In the genomic region with DNA sequence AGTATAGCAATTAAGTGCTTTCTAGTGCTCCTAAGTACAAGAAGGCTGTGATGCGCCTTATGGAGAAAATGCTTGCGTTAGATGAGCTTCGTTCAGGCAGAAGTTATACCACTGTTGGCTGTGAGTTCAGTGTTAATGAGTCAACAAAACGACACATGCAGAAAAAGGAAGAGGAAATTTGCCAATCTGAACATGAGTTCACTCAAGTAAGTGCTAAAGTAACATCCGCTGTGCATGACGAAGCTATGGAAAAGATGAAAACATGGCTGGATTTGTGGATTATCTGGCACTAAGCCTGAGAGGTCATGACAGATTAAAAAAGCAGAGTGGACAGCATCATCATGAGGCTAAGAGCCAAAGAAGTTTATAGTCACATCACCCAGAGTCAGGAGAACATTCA, we compare ENCODE assay signal across 9 cellular contexts. TPM values are rescaled to one million over a fixed set of nuclear protein-coding genes. Genes with fewer than 3 reads are reported as not detected.
A peak's percentile ranks its signal among the peaks of the same experiment; 100 is the strongest.
DNase-seq lines count a peak whose midpoint lies in the region; ATAC-seq and TF ChIP-seq lines count a peak whose summit lies in the region.
"Had no signal": no experiment of that assay in that cellular context is flagged by ENCODE, and none has a peak within 500 bp of the region (broad histone marks: within the 10 kb centered on the region; RNA-seq: fewer than 3 reads in every experiment).

No MANE protein-coding gene starts in this region.

- POLR2A ChIA-PET in activated CD4-positive, alpha-beta T cell treated with anti-CD3 and anti-CD28 coated beads, Interleukin-2, amount 10 ng/mL, durations not matched to agents 7 days and 5 days (lab: Charles Lee), result no interaction called here

- no peaks in the 10 kb centered on the region for H3K36me3 ChIP-seq in right lobe of liver
- H3K36me3 ChIP-seq in upper lobe of left lung, result peaks cover 0 to 11% (median 2%) of the 10 kb centered on the region in 4 donors

- no peak overlapping the region for H3K4me3 ChIP-seq in right lobe of liver
- H3K4me3 ChIP-seq in upper lobe of left lung, result no peak overlapping the region

- H3K4me1 ChIP-seq in right lobe of liver (peaks cover 0 to 36% (median 5%) of the 10 kb centered on the region in 4 donors), upper lobe of left lung (peaks cover 45 to 71% (median 63%) of the 10 kb centered on the region in 4 donors)

- H3K27me3 ChIP-seq in right lobe of liver, result no peaks in the 10 kb centered on the region
- H3K27me3 ChIP-seq in upper lobe of left lung, result no peaks in the 10 kb centered on the region

- WGBS in right lobe of liver (ENCODE audit: insufficient coverage, low coverage, low lambda C conversion rate, missing lambda C conversion rate), result 50% methylated on average over 6 of the region's 6 CpGs
- WGBS in upper lobe of left lung, 2 donors, result 50 to 60% methylated on average over 6 of the region's 6 CpGs

- H3K36me3 Mint-ChIP-seq in activated CD4-positive, alpha-beta T cell treated with anti-CD3 and anti-CD28 coated beads, Interleukin-2, amount 10 ng/mL, durations not matched to agents 7 days and 5 days (ENCODE audit: low read depth), result peaks cover 47% of the 10 kb centered on the region
- peaks cover 46% of the 10 kb centered on the region for H3K36me3 Mint-ChIP-seq in endothelial cell (ENCODE audit: low read depth, unreplicated experiment)

- ATAC-seq in right lobe of liver, result peak; percentile 26 to 50 (median 35)
- ATAC-seq in upper lobe of left lung (ENCODE audit: low FRiP score in 2 of 2), result peak; percentile 38 to 82
- ATAC-seq in HG02642 (IDR thresholded peaks at IDR 0.05; ENCODE audit: poor library complexity, unreplicated experiment), result no peak

- TF ChIP-seq EP300 in upper lobe of left lung (IDR thresholded peaks at IDR 0.05), result peak in 3 of 4 donors; percentile 60 to 89 (median 75)

- H3K4me1 Mint-ChIP-seq in activated CD4-positive, alpha-beta T cell treated with anti-CD3 and anti-CD28 coated beads, Interleukin-2, amount 10 ng/mL, durations not matched to agents 7 days and 5 days, result peaks cover 73% of the 10 kb centered on the region
- peaks cover 58% of the 10 kb centered on the region for H3K4me1 Mint-ChIP-seq in endothelial cell (ENCODE audit: unreplicated experiment)

- TF ChIP-seq CTCF in right lobe of liver (IDR thresholded peaks at IDR 0.05) (no peak), upper lobe of left lung (IDR thresholded peaks at IDR 0.05) (no peak), endothelial cell (IDR thresholded peaks at IDR 0.05; ENCODE audit: unreplicated experiment) (no peak)

- no peak for DNase-seq in activated CD4-positive, alpha-beta T cell treated with anti-CD3 and anti-CD28 coated beads, Interleukin-2, amount 10 ng/mL, durations not matched to agents 7 days and 5 days
- no peak for DNase-seq in activated CD4-positive, alpha-beta T cell treated with anti-CD3 and anti-CD28 coated beads, Interleukin-2, amount 50 U/mL, for 1 hour
- DNase-seq in astrocyte of the hippocampus (ENCODE audit: low read depth, low spot score) (peak; percentile 81), right lobe of liver (no peak), upper lobe of left lung (no peak), endothelial cell (ENCODE audit: low spot score) (no peak), mucosa of gallbladder (ENCODE audit: low spot score) (no peak)
- DNase-seq: islet precursor cell had no signal

- no peaks in the 10 kb centered on the region for H3K9me3 Mint-ChIP-seq in activated CD4-positive, alpha-beta T cell treated with anti-CD3 and anti-CD28 coated beads, Interleukin-2, amount 10 ng/mL, durations not matched to agents 7 days and 5 days
- H3K9me3 Mint-ChIP-seq in endothelial cell (ENCODE audit: unreplicated experiment), result no peaks in the 10 kb centered on the region

- peak overlapping the region; percentile 57 to 85 (median 74) for H3K27ac ChIP-seq in right lobe of liver
- H3K27ac ChIP-seq in upper lobe of left lung, result peak overlapping the region; percentile 82 to 89 (median 84)

- intact Hi-C loops in right lobe of liver (cut with DNase I), result no loop called here

- H3K27me3 Mint-ChIP-seq in activated CD4-positive, alpha-beta T cell treated with anti-CD3 and anti-CD28 coated beads, Interleukin-2, amount 10 ng/mL, durations not matched to agents 7 days and 5 days, result no peaks in the 10 kb centered on the region
- peaks cover 5% of the 10 kb centered on the region for H3K27me3 Mint-ChIP-seq in endothelial cell (ENCODE audit: unreplicated experiment)

- H3K4me3 Mint-ChIP-seq in activated CD4-positive, alpha-beta T cell treated with anti-CD3 and anti-CD28 coated beads, Interleukin-2, amount 10 ng/mL, durations not matched to agents 7 days and 5 days, result no peak overlapping the region
- H3K4me3 Mint-ChIP-seq in endothelial cell (ENCODE audit: unreplicated experiment), result no peak overlapping the region

- H3K9me3 ChIP-seq in right lobe of liver, result no peaks in the 10 kb centered on the region
- H3K9me3 ChIP-seq in upper lobe of left lung, result no peaks in the 10 kb centered on the region

- TF ChIP-seq POLR2A in right lobe of liver (IDR thresholded peaks at IDR 0.05) (no peak), upper lobe of left lung (IDR thresholded peaks at IDR 0.05) (peak in 1 of 4 donors; percentile 11)

- CTCF ChIA-PET in activated CD4-positive, alpha-beta T cell treated with anti-CD3 and anti-CD28 coated beads, Interleukin-2, amount 10 ng/mL, durations not matched to agents 7 days and 5 days (lab: Charles Lee), result interaction anchor here (0.9 to 1.6 kb wide), 5 partner anchors 14 to 36 kb away, joined by 3 to 4 read pairs (median 3); no protein-coding TSS in a partner anchor

- peak overlapping the region; percentile 3 for H3K27ac Mint-ChIP-seq in activated CD4-positive, alpha-beta T cell treated with anti-CD3 and anti-CD28 coated beads, Interleukin-2, amount 10 ng/mL, durations not matched to agents 7 days and 5 days
- no peak overlapping the region for H3K27ac Mint-ChIP-seq in endothelial cell (ENCODE audit: unreplicated experiment)

RNA-seq across cellular contexts. Expression of a gene that starts 36.9 kb away (rescaled TPM):
- 10 to 100 TPM; 33.8 to 38.2 TPM for total RNA-seq in activated CD4-positive, alpha-beta T cell treated with anti-CD3 and anti-CD28 coated beads, Interleukin-2, amount 10 ng/mL, durations not matched to agents 7 days and 5 days
- total RNA-seq in right lobe of liver (10 to 100 TPM in 4 of 6 experiments, 1 to 10 TPM in 2; 8.9 to 19.2 (median 13.8) TPM), upper lobe of left lung (100 to 1,000 TPM in 2 of 6 donors, 10 to 100 TPM in 4; 83.8 to 150 (median 94.7) TPM), endothelial cell (ENCODE audit: unreplicated experiment) (41.1 TPM), mucosa of gallbladder (60.4 TPM)
